In the genomic region with DNA sequence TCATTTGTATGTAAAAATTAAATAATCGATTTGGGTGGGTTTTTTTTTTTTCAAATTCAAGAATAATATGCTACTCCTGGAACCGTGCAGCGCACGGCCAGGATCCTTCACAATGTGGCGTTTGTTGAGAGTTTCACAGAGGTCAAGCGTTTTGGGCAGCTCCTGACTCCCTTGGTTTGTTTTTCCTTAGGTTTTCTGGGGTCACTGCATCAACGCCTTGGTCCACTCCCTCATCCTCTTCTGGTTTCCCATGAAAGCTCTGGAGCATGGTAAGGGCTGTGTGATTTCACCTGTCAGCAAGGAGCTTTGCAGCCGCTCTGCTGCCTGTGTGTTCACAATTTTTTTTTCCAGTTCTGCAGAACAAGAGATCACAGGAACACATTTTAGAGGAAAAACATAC, we compare ENCODE assay signal across 16 cellular contexts.
DNase-seq lines count a peak whose midpoint lies in the region; ATAC-seq and TF ChIP-seq lines count a peak whose summit lies in the region.
"Had no signal": no experiment of that assay in that cellular context is flagged by ENCODE, and none has a peak within 500 bp of the region (broad histone marks: within the 10 kb centered on the region; RNA-seq: fewer than 3 reads in every experiment).

No MANE protein-coding gene starts in this region.

- no peaks in the 10 kb centered on the region for H3K36me3 ChIP-seq in SJSA1
- no peaks in the 10 kb centered on the region for H3K36me3 ChIP-seq in kidney epithelial cell (ENCODE audit: control insufficient read depth, insufficient read depth, low read length)
- H3K36me3 ChIP-seq: BLaER1 treated with 17β-estradiol and CSF1 and Interleukin-3, amounts not matched to agents 10 nM and 100 nM; HAP-1 had no signal

- no peaks in the 10 kb centered on the region for H3K27me3 ChIP-seq in SJSA1 (replicated peaks)
- no peaks in the 10 kb centered on the region for H3K27me3 ChIP-seq in kidney epithelial cell (ENCODE audit: control insufficient read depth, insufficient read depth, low read length)
- H3K27me3 ChIP-seq: BLaER1 treated with 17β-estradiol and CSF1 and Interleukin-3, amounts not matched to agents 10 nM and 100 nM had no signal

- ATAC-seq in sciatic nerve (peak; percentile 82), GM18861 (IDR thresholded peaks at IDR 0.05; ENCODE audit: unreplicated experiment) (no peak)
- ATAC-seq: CD8-positive, alpha-beta T cell had no signal

- H3K36me3 Mint-ChIP-seq in nephron progenitor cell (ENCODE audit: low read depth): no peaks in the 10 kb centered on the region
- H3K36me3 Mint-ChIP-seq: CD8-positive, alpha-beta T cell; IgD-negative memory B cell had no signal

- peaks cover 70% of the 10 kb centered on the region for H3K4me1 Mint-ChIP-seq in nephron progenitor cell
- H3K4me1 Mint-ChIP-seq: B cell had no signal

- no peak overlapping the region for H3K4me3 ChIP-seq in SJSA1
- H3K4me3 ChIP-seq in kidney epithelial cell (ENCODE audit: low read depth, low read length): no peak overlapping the region
- H3K4me3 ChIP-seq: BLaER1 treated with 17β-estradiol and CSF1 and Interleukin-3, amounts not matched to agents 10 nM and 100 nM; HAP-1 had no signal

- H3K4me3 Mint-ChIP-seq in nephron progenitor cell: peak overlapping the region; percentile 9
- H3K4me3 Mint-ChIP-seq: B cell; CD8-positive, alpha-beta T cell; IgD-negative memory B cell had no signal

- intact Hi-C loops in sciatic nerve (cut with DNase I): no loop called here

- TF ChIP-seq CTCF in kidney epithelial cell (IDR thresholded peaks at IDR 0.05; ENCODE audit: insufficient read depth, low read length, poor library complexity, severe bottlenecking): no peak
- no peak for TF ChIP-seq CTCF in nephron progenitor cell (IDR thresholded peaks at IDR 0.05)

- peaks cover 5% of the 10 kb centered on the region for H3K27me3 Mint-ChIP-seq in nephron progenitor cell (ENCODE audit: low read depth, poor library complexity)

- no peaks in the 10 kb centered on the region for H3K9me3 ChIP-seq in SJSA1 (replicated peaks)
- H3K9me3 ChIP-seq: HAP-1 had no signal

- DNase-seq in SJSA1 (ENCODE audit: low read depth in 1 of 2, low spot score in 2 of 2) (no peak), kidney epithelial cell (ENCODE audit: low read depth) (peak; percentile 23), nephron progenitor cell (no peak), sciatic nerve (ENCODE audit: low spot score) (no peak), HUDEP-2 (lab: John Stamatoyannopoulos, UW; ENCODE audit: unreplicated experiment in 76 of 76) (no peak)
- DNase-seq in central memory CD4-positive, alpha-beta T cell: no peak
- DNase-seq: Calu3; CD8-positive, alpha-beta T cell; DMS79 treated with DMSO at 0.1 percent for 48 hours; GF-D8 had no signal

- peaks cover 28% of the 10 kb centered on the region for H3K4me1 ChIP-seq in SJSA1 (replicated peaks)

- peak overlapping the region; percentile 84 for H3K27ac Mint-ChIP-seq in nephron progenitor cell
- H3K27ac Mint-ChIP-seq: B cell; CD8-positive, alpha-beta T cell; IgD-negative memory B cell had no signal

- H3K27ac ChIP-seq in SJSA1: peak overlapping the region; percentile 20; the same call in 1 of the 2 replicates
- H3K27ac ChIP-seq: BLaER1 treated with 17β-estradiol and CSF1 and Interleukin-3, amounts not matched to agents 10 nM and 100 nM; HL-60 had no signal

- peaks cover 7% of the 10 kb centered on the region for H3K9me3 Mint-ChIP-seq in nephron progenitor cell
- H3K9me3 Mint-ChIP-seq: CD8-positive, alpha-beta T cell had no signal
